ENCODE assay signal across 14 cellular contexts in genomic region chr1:59892836-59893811, GRCh38. TPM values are rescaled to one million over a fixed set of nuclear protein-coding genes. Genes with fewer than 3 reads are reported as not detected.
DNase-seq lines count a peak whose midpoint lies in the region; ATAC-seq, FAIRE-seq and TF ChIP-seq lines count a peak whose summit lies in the region.
"Had no signal": no experiment of that assay in that cellular context is flagged by ENCODE, and none has a peak within 500 bp of the region (broad histone marks: within the 10 kb centered on the region; RNA-seq: fewer than 3 reads in every experiment).

No MANE protein-coding gene starts in this region.

- TF ChIP-seq POLR2A in right lobe of liver (IDR thresholded peaks at IDR 0.05) (no peak), HepG2 (IDR thresholded peaks at IDR 0.05; ENCODE audit: insufficient read depth in 1 of 2, low read depth in 2 of 2, low read length in 2 of 2) (no peak), esophagus squamous epithelium (IDR thresholded peaks at IDR 0.05) (no peak), upper lobe of left lung (IDR thresholded peaks at IDR 0.05) (no peak)

- in situ Hi-C loops in HepG2 (cut with HindIII; ENCODE audit: extremely low pct_ligation_motif_present, low pct_unique_long_range_greater_than_20kb): no loop called here

- intact Hi-C loops in right lobe of liver (cut with DNase I): loop anchor here in 1 of 2 donors (5.0 kb wide), 1 partner anchor 54 kb away; no protein-coding TSS in a partner anchor
- intact Hi-C loops in HepG2 (cut with micrococcal nuclease; ENCODE audit: unreplicated experiment): no loop called here
- intact Hi-C loops in esophagus squamous epithelium (cut with DNase I): no loop called here

- TF ChIP-seq EP300 in HepG2 (IDR thresholded peaks at IDR 0.05; ENCODE audit: low read depth in 2 of 2, low read length in 2 of 2) (no peak), HepG2 (CRISPR knock-in tag; IDR thresholded peaks at IDR 0.05; ENCODE audit: borderline replicate concordance) (no peak), upper lobe of left lung (IDR thresholded peaks at IDR 0.05) (peak in 1 of 4 donors; percentile 29)

- no peak for TF ChIP-seq RAD21 in HepG2 (CRISPR knock-in tag; IDR thresholded peaks at IDR 0.05)

- FAIRE-seq in HepG2 (lab: Jason Lieb, UNC): no peak

- no peak overlapping the region for H3K4me3 ChIP-seq in right lobe of liver
- H3K4me3 ChIP-seq in HepG2 (replicated peaks in 1 of 3; ENCODE audit: insufficient read depth in 1 of 3, low read depth in 2 of 3, low read length in 3 of 3): no peak overlapping the region
- H3K4me3 ChIP-seq in esophagus squamous epithelium: no peak overlapping the region
- H3K4me3 ChIP-seq in upper lobe of left lung: no peak overlapping the region
- H3K4me3 ChIP-seq: BLaER1 had no signal

- no peaks in the 10 kb centered on the region for H3K9me3 ChIP-seq in right lobe of liver
- no peaks in the 10 kb centered on the region for H3K9me3 ChIP-seq in HepG2 (ENCODE audit: low read length)
- H3K9me3 ChIP-seq in esophagus squamous epithelium: no peaks in the 10 kb centered on the region
- peaks cover 0 to 3% (median 0%) of the 10 kb centered on the region in 4 donors for H3K9me3 ChIP-seq in upper lobe of left lung

- no TSS peak for BruUV-seq in HepG2 (replicated peaks; lab: Mats Ljungman, UMichigan)

- CTCF ChIA-PET in HepG2 (lab: Yijun Ruan, JAX; ENCODE audit: low intra/inter-chr PET ratio, low total read pairs): no interaction called here

- TF ChIP-seq CTCF in right lobe of liver (IDR thresholded peaks at IDR 0.05) (no peak), HepG2 (CRISPR knock-in tag; IDR thresholded peaks at IDR 0.05) (no peak), esophagus squamous epithelium (IDR thresholded peaks at IDR 0.05) (no peak), upper lobe of left lung (IDR thresholded peaks at IDR 0.05) (no peak)

- peaks cover 0 to 15% (median 4%) of the 10 kb centered on the region in 4 donors for H3K4me1 ChIP-seq in right lobe of liver
- H3K4me1 ChIP-seq in HepG2 (ENCODE audit: insufficient read depth, low read length): peaks cover 15% of the 10 kb centered on the region; the same call in 1 of the 2 replicates
- peaks cover 0 to 25% (median 0%) of the 10 kb centered on the region in 3 donors for H3K4me1 ChIP-seq in esophagus squamous epithelium
- peaks cover 0 to 4% (median 0%) of the 10 kb centered on the region in 4 donors for H3K4me1 ChIP-seq in upper lobe of left lung
- H3K4me1 ChIP-seq: BLaER1 had no signal

- WGBS in right lobe of liver (ENCODE audit: insufficient coverage, low coverage, low lambda C conversion rate, missing lambda C conversion rate): 73% methylated on average over 7 of the region's 7 CpGs
- WGBS in HepG2 (ENCODE audit: low lambda C conversion rate): 87% methylated on average over 7 of the region's 7 CpGs
- WGBS in esophagus squamous epithelium, 2 donors: 64 to 65% methylated on average over 7 of the region's 7 CpGs
- WGBS in upper lobe of left lung, 2 donors: 78 to 82% methylated on average over 7 of the region's 7 CpGs

- H3K27me3 ChIP-seq in right lobe of liver: no peaks in the 10 kb centered on the region
- no peaks in the 10 kb centered on the region for H3K27me3 ChIP-seq in HepG2 (ENCODE audit: control insufficient read depth in 1 of 2, insufficient read depth in 2 of 2, low read length in 2 of 2)
- H3K27me3 ChIP-seq in esophagus squamous epithelium: no peaks in the 10 kb centered on the region
- no peaks in the 10 kb centered on the region for H3K27me3 ChIP-seq in upper lobe of left lung
- H3K27me3 ChIP-seq: BLaER1 had no signal

- POLR2A ChIA-PET in HepG2 (lab: Yijun Ruan, JAX): no interaction called here

- no peak overlapping the region for H3K4me2 ChIP-seq in HepG2 (ENCODE audit: low read depth, low read length)
- H3K4me2 ChIP-seq: BLaER1 had no signal

- H3K36me3 ChIP-seq in right lobe of liver (no peaks in the 10 kb centered on the region), HepG2 (replicated peaks in 1 of 2; ENCODE audit: control insufficient read depth in 1 of 2, insufficient read depth in 2 of 2, low read length in 2 of 2) (no peaks in the 10 kb centered on the region), esophagus squamous epithelium (no peaks in the 10 kb centered on the region), upper lobe of left lung (no peaks in the 10 kb centered on the region)
- H3K36me3 ChIP-seq: BLaER1, WERI-Rb-1 had no signal

- H4K20me1 ChIP-seq in HepG2 (ENCODE audit: insufficient read depth, low read length): no peaks in the 10 kb centered on the region
- H4K20me1 ChIP-seq: BLaER1 had no signal

- no peaks in the 10 kb centered on the region for H3K79me2 ChIP-seq in HepG2 (ENCODE audit: insufficient read depth, low read length)

- ATAC-seq in right lobe of liver (peak; percentile 35 to 44 (median 40)), HepG2 (no peak), upper lobe of left lung (ENCODE audit: low FRiP score in 2 of 2) (peak; percentile 42 to 82), HG03565 (IDR thresholded peaks at IDR 0.05; ENCODE audit: unreplicated experiment) (no peak)

- no peak overlapping the region for H2AFZ ChIP-seq in HepG2 (ENCODE audit: low read length)

- H3K9ac ChIP-seq in HepG2 (ENCODE audit: insufficient read depth, low read depth, low read length): no peak overlapping the region
- H3K9ac ChIP-seq: BLaER1 had no signal

- peak overlapping the region in 1 of 3 donors; percentile 9 for H3K27ac ChIP-seq in right lobe of liver
- H3K27ac ChIP-seq in HepG2 (ENCODE audit: extremely low read length, insufficient read depth, low read length): no peak overlapping the region
- peak overlapping the region; percentile 13 to 58 (median 20) for H3K27ac ChIP-seq in esophagus squamous epithelium
- peak overlapping the region in 3 of 4 donors; percentile 25 to 73 (median 53) for H3K27ac ChIP-seq in upper lobe of left lung
- H3K27ac ChIP-seq: BLaER1, WERI-Rb-1 had no signal

- no peak for DNase-seq in right lobe of liver
- no peak for DNase-seq in HepG2 (ENCODE audit: low spot score)
- peak; percentile 42 for DNase-seq in NCI-H774 (lab: John Stamatoyannopoulos, UW)
- no peak for DNase-seq in esophagus squamous epithelium (lab: John Stamatoyannopoulos, UW)
- DNase-seq in upper lobe of left lung: peak in 1 of 2 donors; percentile 26
- DNase-seq in activated gamma-delta T cell (lab: John Stamatoyannopoulos, UW): no peak
- no peak for DNase-seq in NCI-H2081 (lab: John Stamatoyannopoulos, UW)
- DNase-seq: cerebellar nuclear complex, GF-D8, NCI-H226, SHP77, WERI-Rb-1 had no signal

TF ChIP-seq in HepG2, 621 proteins besides CTCF, POLR2A, EP300 and RAD21 (continues in another document):
- TF ChIP-seq ASH2L (IDR thresholded peaks at IDR 0.05; ENCODE audit: insufficient read length, low read depth, low read length) (no peak), YEATS4 (CRISPR knock-in tag; IDR thresholded peaks at IDR 0.05; ENCODE audit: borderline replicate concordance) (no peak)
- TF ChIP-seq, protein P1, sequence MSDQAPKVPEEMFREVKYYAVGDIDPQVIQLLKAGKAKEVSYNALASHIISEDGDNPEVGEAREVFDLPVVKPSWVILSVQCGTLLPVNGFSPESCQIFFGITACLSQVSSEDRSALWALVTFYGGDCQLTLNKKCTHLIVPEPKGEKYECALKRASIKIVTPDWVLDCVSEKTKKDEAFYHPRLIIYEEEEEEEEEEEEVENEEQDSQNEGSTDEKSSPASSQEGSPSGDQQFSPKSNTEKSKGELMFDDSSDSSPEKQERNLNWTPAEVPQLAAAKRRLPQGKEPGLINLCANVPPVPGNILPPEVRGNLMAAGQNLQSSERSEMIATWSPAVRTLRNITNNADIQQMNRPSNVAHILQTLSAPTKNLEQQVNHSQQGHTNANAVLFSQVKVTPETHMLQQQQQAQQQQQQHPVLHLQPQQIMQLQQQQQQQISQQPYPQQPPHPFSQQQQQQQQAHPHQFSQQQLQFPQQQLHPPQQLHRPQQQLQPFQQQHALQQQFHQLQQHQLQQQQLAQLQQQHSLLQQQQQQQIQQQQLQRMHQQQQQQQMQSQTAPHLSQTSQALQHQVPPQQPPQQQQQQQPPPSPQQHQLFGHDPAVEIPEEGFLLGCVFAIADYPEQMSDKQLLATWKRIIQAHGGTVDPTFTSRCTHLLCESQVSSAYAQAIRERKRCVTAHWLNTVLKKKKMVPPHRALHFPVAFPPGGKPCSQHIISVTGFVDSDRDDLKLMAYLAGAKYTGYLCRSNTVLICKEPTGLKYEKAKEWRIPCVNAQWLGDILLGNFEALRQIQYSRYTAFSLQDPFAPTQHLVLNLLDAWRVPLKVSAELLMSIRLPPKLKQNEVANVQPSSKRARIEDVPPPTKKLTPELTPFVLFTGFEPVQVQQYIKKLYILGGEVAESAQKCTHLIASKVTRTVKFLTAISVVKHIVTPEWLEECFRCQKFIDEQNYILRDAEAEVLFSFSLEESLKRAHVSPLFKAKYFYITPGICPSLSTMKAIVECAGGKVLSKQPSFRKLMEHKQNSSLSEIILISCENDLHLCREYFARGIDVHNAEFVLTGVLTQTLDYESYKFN (CRISPR knock-in tag; conservative IDR thresholded peaks at IDR 0.05): no peak

RNA-seq across cellular contexts. Expression of gene CYP2J2, which starts 33.4 kb away (rescaled TPM):
- total RNA-seq in right lobe of liver (100 to 1,000 TPM in 2 of 6 experiments, 10 to 100 TPM in 4; 38.8 to 125 (median 76.5) TPM), HepG2 (2016; rRNA removed; fragmentation: Illumina TruSeq; extraction: Trizol) (1.1 and 2.1 TPM in 2 replicates), esophagus squamous epithelium (10 to 100 TPM in 1 of 4 donors, 1 to 10 TPM in 3; 5.5 to 19.6 (median 6.6) TPM), upper lobe of left lung (10 to 100 TPM in 1 of 6 donors, 1 to 10 TPM in 5; 1.4 to 13.1 (median 1.8) TPM)
- total RNA-seq in HepG2 (2016; cell fraction: cytosol; rRNA removed; fragmentation: Illumina TruSeq; extraction: Trizol; ENCODE audit: low read depth): 0.61 and 0.62 TPM in 2 replicates
- total RNA-seq in HepG2 (2016; cell fraction: insoluble cytoplasmic fraction; rRNA removed; fragmentation: Illumina TruSeq; extraction: Trizol): 0.95 and 2.7 TPM in 2 replicates
- total RNA-seq in HepG2 (2016; cell fraction: membrane; rRNA removed; fragmentation: Illumina TruSeq; extraction: Trizol): 1.0 and 1.1 TPM in 2 replicates
- 1.5 and 2.3 TPM in 2 replicates for total RNA-seq in HepG2 (2016; cell fraction: nucleus; rRNA removed; fragmentation: Illumina TruSeq; extraction: Trizol)
- polyA plus RNA-seq in HepG2 (2011; rRNA removed): 5.9 and 6.6 TPM in 2 replicates
- 3.7 and 5.4 TPM in 2 replicates for polyA plus RNA-seq in HepG2 (2011; cell fraction: cytosol; rRNA removed)
- polyA plus RNA-seq in HepG2 (2011; cell fraction: nucleus; rRNA removed): 8.0 and 9.4 TPM in 2 replicates
- polyA plus RNA-seq in HepG2 (2012): 12.5 and 20.6 TPM in 2 replicates
- 0.35 and 0.44 TPM in 2 replicates for polyA plus RNA-seq in HepG2 (2016; cell fraction: cytosol; fragmentation: Illumina TruSeq; extraction: Trizol; ENCODE audit: low read depth)
- 0.82 and 1.5 TPM in 2 replicates for polyA plus RNA-seq in HepG2 (2016; cell fraction: insoluble cytoplasmic fraction; fragmentation: Illumina TruSeq; extraction: Trizol; ENCODE audit: low read depth)
- polyA plus RNA-seq in HepG2 (2016; cell fraction: membrane; fragmentation: Illumina TruSeq; extraction: Trizol; ENCODE audit: low read depth): 0.45 and 0.58 TPM in 2 replicates
- polyA plus RNA-seq in HepG2 (2016; cell fraction: nucleus; fragmentation: Illumina TruSeq; extraction: Trizol; ENCODE audit: insufficient read depth, low read depth): 4.2 and 6.0 TPM in 2 replicates
- 4.8 TPM in 1 of 2 replicates, not detected in the other for polyA minus RNA-seq in HepG2 (2011; rRNA and poly(A)+ RNA removed; ENCODE audit: low replicate concordance)
- 5.1 and 5.3 TPM in 2 replicates for polyA minus RNA-seq in HepG2 (2011; cell fraction: cytosol; rRNA and poly(A)+ RNA removed)
- polyA minus RNA-seq in HepG2 (2011; cell fraction: nucleus; rRNA and poly(A)+ RNA removed): 7.1 and 10.3 TPM in 2 replicates

Comparison
In these comparisons a context has a peak if more than half of its experiments do, and no peak if none do; other contexts are left out.
1. ATAC-seq: peak in right lobe of liver (4 of 4) and upper lobe of left lung (2 of 2); none in HepG2 (single experiment) and HG03565 (single experiment).